12 cellular contexts compared by ENCODE assay signal in the genomic region with DNA sequence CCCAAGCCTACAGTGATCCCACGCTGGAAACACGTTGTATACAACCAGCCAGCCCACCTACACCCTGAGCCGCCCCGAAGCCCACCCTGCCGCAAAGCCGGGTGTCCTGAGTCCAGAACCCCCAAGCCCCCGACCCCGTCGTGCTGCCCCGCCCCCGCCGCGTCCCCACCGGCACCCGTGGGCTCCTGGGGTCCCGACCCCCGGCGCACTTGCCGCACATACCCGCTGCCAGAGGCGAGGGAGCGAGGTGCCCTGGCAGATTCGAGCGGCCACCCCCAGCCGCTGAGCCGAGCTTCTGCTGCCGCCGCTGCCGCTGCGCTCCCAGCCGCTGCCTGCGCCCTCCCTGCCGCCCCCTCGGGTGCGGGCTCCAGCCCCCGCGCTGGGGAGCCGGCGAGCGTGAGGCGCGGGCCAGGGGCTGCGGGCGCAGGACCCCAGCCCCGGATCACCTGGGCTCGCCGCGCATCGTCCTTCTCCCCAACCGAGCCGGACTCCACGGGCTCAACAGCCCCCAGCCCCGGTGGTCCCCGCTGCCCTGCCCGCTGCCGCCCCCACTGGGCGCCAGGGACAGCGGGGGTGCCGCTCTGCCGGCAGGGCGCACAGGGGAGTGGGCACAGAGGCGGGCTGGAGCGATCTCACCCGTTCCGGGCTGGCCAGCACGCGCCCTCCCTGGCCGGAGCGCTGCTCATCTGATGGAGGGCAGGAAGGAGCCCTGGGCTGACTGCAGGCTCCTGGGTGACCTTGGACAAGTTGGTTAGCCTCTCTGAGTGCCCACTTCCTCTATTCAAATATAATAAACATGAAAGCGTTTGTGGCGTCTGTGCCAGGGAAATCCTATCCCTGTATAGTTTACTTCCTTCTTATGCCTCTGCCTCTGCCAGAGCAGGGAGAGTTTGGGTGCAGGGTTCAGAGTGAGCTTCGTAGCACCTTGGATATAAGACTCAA. TPM values are rescaled to one million over a fixed set of nuclear protein-coding genes. Genes with fewer than 3 reads are reported as not detected.
A peak's percentile ranks its signal among the peaks of the same experiment; 100 is the strongest.
DNase-seq lines count a peak whose midpoint lies in the region; ATAC-seq and TF ChIP-seq lines count a peak whose summit lies in the region.
"Had no signal": no experiment of that assay in that cellular context is flagged by ENCODE, and none has a peak within 500 bp of the region (broad histone marks: within the 10 kb centered on the region; RNA-seq: fewer than 3 reads in every experiment).

A gene with protein sequence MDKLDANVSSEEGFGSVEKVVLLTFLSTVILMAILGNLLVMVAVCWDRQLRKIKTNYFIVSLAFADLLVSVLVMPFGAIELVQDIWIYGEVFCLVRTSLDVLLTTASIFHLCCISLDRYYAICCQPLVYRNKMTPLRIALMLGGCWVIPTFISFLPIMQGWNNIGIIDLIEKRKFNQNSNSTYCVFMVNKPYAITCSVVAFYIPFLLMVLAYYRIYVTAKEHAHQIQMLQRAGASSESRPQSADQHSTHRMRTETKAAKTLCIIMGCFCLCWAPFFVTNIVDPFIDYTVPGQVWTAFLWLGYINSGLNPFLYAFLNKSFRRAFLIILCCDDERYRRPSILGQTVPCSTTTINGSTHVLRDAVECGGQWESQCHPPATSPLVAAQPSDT (minus strand): TSS at position 688 of the 942 bp plus-strand sequence. CDS start 17,513 bp downstream, outside the sequence.

- no peaks in the 10 kb centered on the region for H3K36me3 ChIP-seq in heart left ventricle

- H3K4me3 ChIP-seq in heart left ventricle = peak within 1 kb of the TSS; percentile 17 to 60 (median 49)

- ATAC-seq in heart left ventricle = peak in 2 of 4 donors; percentile 59 to 67

- H3K27me3 Mint-ChIP-seq in neural crest cell (ENCODE audit: low read depth) = peaks cover 90% of the 10 kb centered on the region
- peaks cover 46% of the 10 kb centered on the region for H3K27me3 Mint-ChIP-seq in activated CD4-positive, alpha-beta memory T cell treated with anti-CD3 and anti-CD28 coated beads, Interleukin-2, amount 10 ng/mL, durations not matched to agents 7 days and 5 days

- H3K9me3 ChIP-seq in heart left ventricle = no peaks in the 10 kb centered on the region

- DNase-seq in DMS53 (lab: John Stamatoyannopoulos, UW) = peak; percentile 71
- peak; percentile 9 for DNase-seq in NCI-H345 treated with DMSO at 0.1 percent for 48 hours (lab: John Stamatoyannopoulos, UW; ENCODE audit: unreplicated experiment)
- DNase-seq in heart left ventricle = no peak
- peak; percentile 2 for DNase-seq in neural crest cell (ENCODE audit: low read depth, low spot score)
- no peak for DNase-seq in dermis blood vessel endothelial cell
- DNase-seq in NCI-H2227 (lab: John Stamatoyannopoulos, UW; ENCODE audit: unreplicated experiment) = no peak
- no peak for DNase-seq in activated CD4-positive, alpha-beta memory T cell treated with anti-CD3 and anti-CD28 coated beads, Interleukin-2, amount 10 ng/mL, durations not matched to agents 7 days and 5 days
- DNase-seq in GM19238 (ENCODE audit: insufficient read length, low spot score) = no peak
- DNase-seq: activated CD8-positive, alpha-beta memory T cell treated with anti-CD3 and anti-CD28 coated beads, Interleukin-2, amount 50 U/mL, for 48 hours; GOT3; NCI-H1930; T-cell had no signal

- POLR2A ChIA-PET in activated CD4-positive, alpha-beta memory T cell treated with anti-CD3 and anti-CD28 coated beads, Interleukin-2, amount 10 ng/mL, durations not matched to agents 7 days and 5 days (lab: Charles Lee) = no interaction called here

- TF ChIP-seq CTCF in heart left ventricle (IDR thresholded peaks at IDR 0.05) = no peak
- no peak for TF ChIP-seq CTCF in neural crest cell (conservative IDR thresholded peaks at IDR 0.05)

- H3K4me1 Mint-ChIP-seq in neural crest cell = peaks cover 4% of the 10 kb centered on the region
- no peaks in the 10 kb centered on the region for H3K4me1 Mint-ChIP-seq in activated CD4-positive, alpha-beta memory T cell treated with anti-CD3 and anti-CD28 coated beads, Interleukin-2, amount 10 ng/mL, durations not matched to agents 7 days and 5 days

- TF ChIP-seq POLR2A in heart left ventricle (IDR thresholded peaks at IDR 0.05) = no peak

- intact Hi-C loops in heart left ventricle (cut with DNase I) = no loop called here

- 4 to 20% (median 6%) methylated on average over 13 to 72 of the region's 72 CpGs for WGBS in heart left ventricle, 4 donors

- H3K27ac ChIP-seq in heart left ventricle = peak within 1 kb of the TSS in 4 of 12 donors; percentile 7 to 84 (median 34)

- peak within 1 kb of the TSS; percentile 60 for H3K4me3 Mint-ChIP-seq in neural crest cell
- H3K4me3 Mint-ChIP-seq in activated CD4-positive, alpha-beta memory T cell treated with anti-CD3 and anti-CD28 coated beads, Interleukin-2, amount 10 ng/mL, durations not matched to agents 7 days and 5 days = no peak within 1 kb of the TSS
- H3K4me3 Mint-ChIP-seq: T-cell had no signal

- peaks cover 0 to 39% (median 23%) of the 10 kb centered on the region in 9 donors for H3K27me3 ChIP-seq in heart left ventricle

- H3K9me3 Mint-ChIP-seq in neural crest cell = no peaks in the 10 kb centered on the region
- no peaks in the 10 kb centered on the region for H3K9me3 Mint-ChIP-seq in activated CD4-positive, alpha-beta memory T cell treated with anti-CD3 and anti-CD28 coated beads, Interleukin-2, amount 10 ng/mL, durations not matched to agents 7 days and 5 days
- H3K9me3 Mint-ChIP-seq: T-cell had no signal

- H3K4me1 ChIP-seq in heart left ventricle = peaks cover 0 to 10% (median 0%) of the 10 kb centered on the region in 12 donors

- peaks cover 2% of the 10 kb centered on the region for H3K36me3 Mint-ChIP-seq in neural crest cell (ENCODE audit: low read depth)
- no peaks in the 10 kb centered on the region for H3K36me3 Mint-ChIP-seq in activated CD4-positive, alpha-beta memory T cell treated with anti-CD3 and anti-CD28 coated beads, Interleukin-2, amount 10 ng/mL, durations not matched to agents 7 days and 5 days (ENCODE audit: low read depth)
- H3K36me3 Mint-ChIP-seq: T-cell had no signal

- CTCF ChIA-PET in activated CD4-positive, alpha-beta memory T cell treated with anti-CD3 and anti-CD28 coated beads, Interleukin-2, amount 10 ng/mL, durations not matched to agents 7 days and 5 days (lab: Charles Lee) = no interaction called here

- no peak within 1 kb of the TSS for H3K27ac Mint-ChIP-seq in neural crest cell (ENCODE audit: unreplicated experiment)
- H3K27ac Mint-ChIP-seq in activated CD4-positive, alpha-beta memory T cell treated with anti-CD3 and anti-CD28 coated beads, Interleukin-2, amount 10 ng/mL, durations not matched to agents 7 days and 5 days = no peak within 1 kb of the TSS
- H3K27ac Mint-ChIP-seq: T-cell had no signal

RNA-seq across cellular contexts. Expression of the gene that starts here (rescaled TPM):
- total RNA-seq in heart left ventricle (1 to 10 TPM in 1 of 9 donors, under 1 TPM in 4, not detected in 4; 0.23 to 1.6 (median 0.35) TPM), neural crest cell (not detected in 2 replicates), dermis blood vessel endothelial cell (0.14 TPM in 1 of 2 replicates, not detected in the other)
- under 1 TPM; 0.11 to 0.22 TPM for polyA plus RNA-seq in heart left ventricle
- total RNA-seq in activated CD4-positive, alpha-beta memory T cell treated with anti-CD3 and anti-CD28 coated beads, Interleukin-2, amount 10 ng/mL, durations not matched to agents 7 days and 5 days = not detected
- total RNA-seq: T-cell had no signal

Comparison
In these comparisons a context has a peak if more than half of its experiments do, and no peak if none do; other contexts are left out.
1. Peak in DNase-seq in neural crest cell; RNA of the gene not detected or under 1 TPM.
2. DNase-seq: peak in DMS53 (single experiment) and NCI-H345 treated with DMSO at 0.1 percent for 48 hours (single experiment); none in heart left ventricle (0 of 5), dermis blood vessel endothelial cell (single experiment), NCI-H2227 (single experiment), activated CD4-positive, alpha-beta memory T cell treated with anti-CD3 and anti-CD28 coated beads, Interleukin-2, amount 10 ng/mL, durations not matched to agents 7 days and 5 days (single experiment) and GM19238 (single experiment).